In genomic region chr10:95211606-95212279, GRCh38 we compare ENCODE assay signal across 1 cellular context.
TF ChIP-seq lines count a peak whose summit lies in the region.

No MANE protein-coding gene starts in this region.

TF ChIP-seq in H1, 55 proteins besides CTCF, POLR2A, EP300 and RAD21 (continued from another document):
- no peak for TF ChIP-seq MAX (IDR thresholded peaks at IDR 0.05)
- TF ChIP-seq BRCA1 (IDR thresholded peaks at IDR 0.05; ENCODE audit: low read depth, low read length) = no peak
- no peak for TF ChIP-seq YY1 (IDR thresholded peaks at IDR 0.05; ENCODE audit: low read depth, low read length)
- no peak for TF ChIP-seq TAF7 (optimal IDR thresholded peaks at IDR 0.05; ENCODE audit: borderline replicate concordance, low read depth, low read length)
- no peak for TF ChIP-seq SAP30 (IDR thresholded peaks at IDR 0.05; ENCODE audit: insufficient read depth, insufficient replicate concordance, low read length)
- TF ChIP-seq CHD2 (IDR thresholded peaks at IDR 0.05; ENCODE audit: low read length) = no peak
- no peak for TF ChIP-seq SRF (IDR thresholded peaks at IDR 0.05; ENCODE audit: low read depth, low read length)
- no peak for TF ChIP-seq SIRT6 (IDR thresholded peaks at IDR 0.05; ENCODE audit: low read length)
- TF ChIP-seq TAF1 (IDR thresholded peaks at IDR 0.05; ENCODE audit: low read depth, low read length) = no peak
- no peak for TF ChIP-seq SIX5 (IDR thresholded peaks at IDR 0.05; ENCODE audit: low read depth, low read length)
- no peak for TF ChIP-seq ATF2 (IDR thresholded peaks at IDR 0.05; ENCODE audit: low read length)
- no peak for TF ChIP-seq GABPA (IDR thresholded peaks at IDR 0.05; ENCODE audit: borderline replicate concordance, insufficient read depth, low read length)
